1 cellular context compared by ENCODE assay signal in genomic region chr7:13879994-13880686, GRCh38.
TF ChIP-seq lines count a peak whose summit lies in the region.

No MANE protein-coding gene starts in this region.

TF ChIP-seq in GM23338, 12 proteins besides CTCF, POLR2A, EP300 and RAD21 (continued from another document):
- TF ChIP-seq REST (IDR thresholded peaks at IDR 0.05; ENCODE audit: unreplicated experiment) (no peak), CREB1 (CRISPR knock-in tag; IDR thresholded peaks at IDR 0.05; ENCODE audit: low read depth) (no peak), STAT1 (IDR thresholded peaks at IDR 0.05; ENCODE audit: unreplicated experiment) (no peak), ZNF331 (CRISPR knock-in tag; IDR thresholded peaks at IDR 0.05; ENCODE audit: low read depth) (no peak), JUNB (IDR thresholded peaks at IDR 0.05; ENCODE audit: unreplicated experiment) (no peak), ZNF114 (CRISPR knock-in tag; IDR thresholded peaks at IDR 0.05) (no peak), ETS1 (IDR thresholded peaks at IDR 0.05) (no peak), EZH2 (IDR thresholded peaks at IDR 0.05; ENCODE audit: low read depth, unreplicated experiment) (no peak), ZNF462 (CRISPR knock-in tag; IDR thresholded peaks at IDR 0.05) (no peak)
